In the genomic region with DNA sequence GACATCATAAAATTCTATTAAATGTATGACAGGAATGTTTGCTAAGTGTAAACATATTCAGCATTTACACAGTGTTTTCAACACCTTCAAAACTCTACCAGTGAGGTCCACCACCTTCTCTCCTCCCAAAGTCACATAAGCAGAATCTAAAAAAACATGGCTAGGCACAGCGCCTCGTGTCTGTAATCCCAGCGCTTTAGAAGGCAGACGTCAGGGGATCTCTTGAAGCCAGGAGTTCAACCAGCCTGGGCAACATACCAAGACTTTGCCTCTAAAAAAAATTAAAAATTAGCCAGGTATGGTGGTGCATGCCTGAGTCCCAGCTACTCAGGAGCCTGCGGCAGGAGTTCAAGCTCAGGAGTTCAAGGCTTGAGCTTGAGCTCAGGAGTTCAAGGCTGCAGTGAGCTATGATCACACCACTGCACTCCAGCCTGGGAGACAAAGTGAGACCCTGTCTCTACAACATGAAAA, we compare ENCODE assay signal across 12 cellular contexts. TPM values are rescaled to one million over a fixed set of nuclear protein-coding genes. Genes with fewer than 3 reads are reported as not detected.
DNase-seq lines count a peak whose midpoint lies in the region; ATAC-seq and TF ChIP-seq lines count a peak whose summit lies in the region.
"Had no signal": no experiment of that assay in that cellular context is flagged by ENCODE, and none has a peak within 500 bp of the region (broad histone marks: within the 10 kb centered on the region; RNA-seq: fewer than 3 reads in every experiment).

No MANE protein-coding gene starts in this region.

- H3K9me3 Mint-ChIP-seq in activated naive CD8-positive, alpha-beta T cell (ENCODE audit: low read depth), result no peaks in the 10 kb centered on the region
- no peaks in the 10 kb centered on the region for H3K9me3 Mint-ChIP-seq in activated naive CD8-positive, alpha-beta T cell treated with anti-CD3 and anti-CD28 coated beads, Interleukin-2, amount 50 U/mL, for 24 hours
- H3K9me3 Mint-ChIP-seq in memory B cell, result no peaks in the 10 kb centered on the region
- no peaks in the 10 kb centered on the region for H3K9me3 Mint-ChIP-seq in type B pancreatic cell
- H3K9me3 Mint-ChIP-seq: activated naive CD8-positive, alpha-beta T cell treated with anti-CD3 and anti-CD28 coated beads, Interleukin-2, amount 10 ng/mL, durations not matched to agents 7 days and 5 days had no signal

- peaks cover 6% of the 10 kb centered on the region for H3K36me3 Mint-ChIP-seq in activated naive CD8-positive, alpha-beta T cell
- no peaks in the 10 kb centered on the region for H3K36me3 Mint-ChIP-seq in activated naive CD8-positive, alpha-beta T cell treated with anti-CD3 and anti-CD28 coated beads, Interleukin-2, amount 50 U/mL, for 24 hours (ENCODE audit: low read depth)
- H3K36me3 Mint-ChIP-seq in memory B cell, result peaks cover 3% of the 10 kb centered on the region
- H3K36me3 Mint-ChIP-seq in type B pancreatic cell, result no peaks in the 10 kb centered on the region
- H3K36me3 Mint-ChIP-seq: activated naive CD8-positive, alpha-beta T cell treated with anti-CD3 and anti-CD28 coated beads, Interleukin-2, amount 10 ng/mL, durations not matched to agents 7 days and 5 days had no signal

- no peak overlapping the region for H3K4me3 ChIP-seq in choroid plexus epithelial cell (ENCODE audit: low read depth, low read length)
- H3K4me3 ChIP-seq: HAP-1 had no signal

- no peak overlapping the region for H3K4me3 Mint-ChIP-seq in activated naive CD8-positive, alpha-beta T cell
- H3K4me3 Mint-ChIP-seq in activated naive CD8-positive, alpha-beta T cell treated with anti-CD3 and anti-CD28 coated beads, Interleukin-2, amount 50 U/mL, for 24 hours, result no peak overlapping the region
- H3K4me3 Mint-ChIP-seq in memory B cell (no peak overlapping the region), type B pancreatic cell (no peak overlapping the region)
- H3K4me3 Mint-ChIP-seq: activated naive CD8-positive, alpha-beta T cell treated with anti-CD3 and anti-CD28 coated beads, Interleukin-2, amount 10 ng/mL, durations not matched to agents 7 days and 5 days had no signal

- no peak for DNase-seq in activated naive CD8-positive, alpha-beta T cell treated with anti-CD3 and anti-CD28 coated beads, Interleukin-2, amount 50 U/mL, for 24 hours
- peak; percentile 73 for DNase-seq in choroid plexus epithelial cell (ENCODE audit: low read depth)
- no peak for DNase-seq in memory B cell (ENCODE audit: low spot score in 2 of 2)
- DNase-seq in type B pancreatic cell (ENCODE audit: extremely low spot score, unreplicated experiment), result no peak
- no peak for DNase-seq in ecto neural progenitor cell (ENCODE audit: low spot score)
- DNase-seq: activated naive CD8-positive, alpha-beta T cell treated with anti-CD3 and anti-CD28 coated beads, Interleukin-2, amount 10 ng/mL, durations not matched to agents 7 days and 5 days; DND-41; NCI-H1092 treated with DMSO at 0.1 percent for 48 hours had no signal

- H3K27ac Mint-ChIP-seq in activated naive CD8-positive, alpha-beta T cell, result peak overlapping the region; percentile 8
- H3K27ac Mint-ChIP-seq in activated naive CD8-positive, alpha-beta T cell treated with anti-CD3 and anti-CD28 coated beads, Interleukin-2, amount 50 U/mL, for 24 hours, result no peak overlapping the region
- H3K27ac Mint-ChIP-seq in memory B cell (peak overlapping the region; percentile 86), type B pancreatic cell (peak overlapping the region; percentile 48)
- H3K27ac Mint-ChIP-seq: activated naive CD8-positive, alpha-beta T cell treated with anti-CD3 and anti-CD28 coated beads, Interleukin-2, amount 10 ng/mL, durations not matched to agents 7 days and 5 days had no signal

- ATAC-seq in activated naive CD8-positive, alpha-beta T cell treated with anti-CD3 and anti-CD28 coated beads, Interleukin-2, amount 50 U/mL, for 24 hours, result no peak
- ATAC-seq in memory B cell (ENCODE audit: low read depth), result no peak
- no peak for ATAC-seq in HG03469 (IDR thresholded peaks at IDR 0.05; ENCODE audit: unreplicated experiment)
- ATAC-seq in GM21825 (IDR thresholded peaks at IDR 0.05; ENCODE audit: unreplicated experiment), result no peak

- H3K27me3 Mint-ChIP-seq in activated naive CD8-positive, alpha-beta T cell, result no peaks in the 10 kb centered on the region
- H3K27me3 Mint-ChIP-seq in activated naive CD8-positive, alpha-beta T cell treated with anti-CD3 and anti-CD28 coated beads, Interleukin-2, amount 50 U/mL, for 24 hours, result no peaks in the 10 kb centered on the region
- no peaks in the 10 kb centered on the region for H3K27me3 Mint-ChIP-seq in memory B cell
- H3K27me3 Mint-ChIP-seq in type B pancreatic cell, result no peaks in the 10 kb centered on the region
- H3K27me3 Mint-ChIP-seq: activated naive CD8-positive, alpha-beta T cell treated with anti-CD3 and anti-CD28 coated beads, Interleukin-2, amount 10 ng/mL, durations not matched to agents 7 days and 5 days had no signal

- TF ChIP-seq CTCF in choroid plexus epithelial cell (conservative IDR thresholded peaks at IDR 0.05; ENCODE audit: low read depth, low read length) (no peak), type B pancreatic cell (conservative IDR thresholded peaks at IDR 0.05) (no peak)

- peaks cover 30% of the 10 kb centered on the region for H3K4me1 Mint-ChIP-seq in activated naive CD8-positive, alpha-beta T cell (ENCODE audit: low read depth)
- peaks cover 15% of the 10 kb centered on the region for H3K4me1 Mint-ChIP-seq in activated naive CD8-positive, alpha-beta T cell treated with anti-CD3 and anti-CD28 coated beads, Interleukin-2, amount 50 U/mL, for 24 hours
- H3K4me1 Mint-ChIP-seq in memory B cell, result peaks cover 21% of the 10 kb centered on the region
- H3K4me1 Mint-ChIP-seq in type B pancreatic cell (ENCODE audit: unreplicated experiment), result peaks cover 20% of the 10 kb centered on the region

RNA-seq across cellular contexts. Expression of a gene that starts 30.0 kb away (rescaled TPM):
- 64.5 and 78.1 TPM in 2 replicates for total RNA-seq in type B pancreatic cell (ENCODE audit: low replicate concordance)
